In genomic region chr12:74021937-74022336, GRCh38 we compare ENCODE assay signal across 1 cellular context.
TF ChIP-seq lines count a peak whose summit lies in the region.

No MANE protein-coding gene starts in this region.

TF ChIP-seq in K562, 482 proteins besides CTCF, POLR2A, EP300 and RAD21 (continued from another document and continues in another):
- TF ChIP-seq ZBTB40 (IDR thresholded peaks at IDR 0.05) (no peak), ZBTB40 (CRISPR knock-in tag; IDR thresholded peaks at IDR 0.05) (no peak), CXXC5 (CRISPR knock-in tag; IDR thresholded peaks at IDR 0.05) (peak; percentile 44; the same call in 1 of the 2 replicates), MBD2 (IDR thresholded peaks at IDR 0.05; ENCODE audit: borderline replicate concordance, low read depth) (no peak), CHCHD3 (CRISPR knock-in tag; IDR thresholded peaks at IDR 0.05) (no peak), RBM17 (IDR thresholded peaks at IDR 0.05; ENCODE audit: borderline replicate concordance, low read depth, low read length) (no peak), STAG1 (CRISPR knock-in tag; IDR thresholded peaks at IDR 0.05; ENCODE audit: borderline replicate concordance) (no peak), MTF1 (CRISPR knock-in tag; IDR thresholded peaks at IDR 0.05; ENCODE audit: borderline replicate concordance) (no peak), ZNF445 (CRISPR knock-in tag; IDR thresholded peaks at IDR 0.05; ENCODE audit: low read depth) (peak; percentile 67; the same call in 1 of the 2 replicates), GTF3C2 (IDR thresholded peaks at IDR 0.05; ENCODE audit: borderline replicate concordance, extremely low read depth, insufficient read length) (no peak), RBM22 (IDR thresholded peaks at IDR 0.05; ENCODE audit: low read depth, low read length, poor library complexity, severe bottlenecking) (no peak), SNIP1 (IDR thresholded peaks at IDR 0.05; ENCODE audit: low read depth) (no peak), ZNF764 (CRISPR knock-in tag; IDR thresholded peaks at IDR 0.05; ENCODE audit: low read depth) (no peak), FOXJ3 (CRISPR knock-in tag; IDR thresholded peaks at IDR 0.05) (no peak), ZNF282 (CRISPR knock-in tag; IDR thresholded peaks at IDR 0.05) (no peak), ARID1B (IDR thresholded peaks at IDR 0.05) (peak; percentile 88), DMBX1 (CRISPR knock-in tag; IDR thresholded peaks at IDR 0.05; ENCODE audit: borderline replicate concordance) (no peak), HSF4 (CRISPR knock-in tag; IDR thresholded peaks at IDR 0.05; ENCODE audit: borderline replicate concordance) (no peak), ZKSCAN8 (CRISPR knock-in tag; IDR thresholded peaks at IDR 0.05) (no peak), ESRRA (IDR thresholded peaks at IDR 0.05; ENCODE audit: borderline replicate concordance, low read depth) (peak; percentile 72), ZBED1 (IDR thresholded peaks at IDR 0.05) (no peak), TEAD4 (IDR thresholded peaks at IDR 0.05; ENCODE audit: low read length) (peak; percentile 92), TEAD4 (CRISPR knock-in tag; IDR thresholded peaks at IDR 0.05; ENCODE audit: borderline replicate concordance) (no peak), MEF2D (tag; conservative IDR thresholded peaks at IDR 0.05; ENCODE audit: low read depth) (no peak), ZZZ3 (IDR thresholded peaks at IDR 0.05) (no peak), USF1 (CRISPR knock-in tag; IDR thresholded peaks at IDR 0.05) (no peak), MEIS2 (IDR thresholded peaks at IDR 0.05; ENCODE audit: partially characterized antibody) (peak; percentile 76), ZNF586 (CRISPR knock-in tag; conservative IDR thresholded peaks at IDR 0.05) (no peak), MAFF (IDR thresholded peaks at IDR 0.05; ENCODE audit: low read length) (no peak), PML (IDR thresholded peaks at IDR 0.05; ENCODE audit: low read length) (peak; percentile 64; the same call in 1 of the 2 replicates), EHMT2 (IDR thresholded peaks at IDR 0.05) (peak; percentile 70), ZNF449 (CRISPR knock-in tag; IDR thresholded peaks at IDR 0.05) (no peak), ZNF436 (CRISPR knock-in tag; IDR thresholded peaks at IDR 0.05) (no peak), ID3 (CRISPR knock-in tag; IDR thresholded peaks at IDR 0.05) (no peak), ID3 (tag; IDR thresholded peaks at IDR 0.05) (0 out of 2 replicates have a peak, but pooled peaks have one; percentile 60), MBD1 (CRISPR knock-in tag; IDR thresholded peaks at IDR 0.05) (no peak), CAMTA2 (CRISPR knock-in tag; conservative IDR thresholded peaks at IDR 0.05) (no peak), CREB3 (tag; conservative IDR thresholded peaks at IDR 0.05; ENCODE audit: low read depth) (no peak), CBFB (CRISPR knock-in tag; IDR thresholded peaks at IDR 0.05) (no peak), HDAC8 (tag; IDR thresholded peaks at IDR 0.05) (no peak), FOXA3 (CRISPR knock-in tag; conservative IDR thresholded peaks at IDR 0.05 in 1 of 2, IDR thresholded peaks at IDR 0.05 in 1 of 2) (peak in 1 of 2 experiments; percentile 56; a peak in 1 of 4 replicates), MTA2 (IDR thresholded peaks at IDR 0.05; ENCODE audit: low read depth) (peak; percentile 72), TFAP4 (CRISPR knock-in tag; IDR thresholded peaks at IDR 0.05; ENCODE audit: borderline replicate concordance) (peak; percentile 89), E2F6 (IDR thresholded peaks at IDR 0.05; ENCODE audit: borderline replicate concordance in 1 of 2, extremely low read depth in 1 of 2, insufficient read depth in 1 of 2, insufficient read length in 1 of 2, low read depth in 1 of 2, low read length in 1 of 2, poor library complexity in 1 of 2, severe bottlenecking in 1 of 2) (no peak), NFIX (CRISPR knock-in tag; IDR thresholded peaks at IDR 0.05; ENCODE audit: low read depth) (no peak), COPS2 (conservative IDR thresholded peaks at IDR 0.05) (no peak)
